ENCODE assay signal across 36 cellular contexts in genomic region chr10:32146166-32146565, GRCh38.
"Had no signal": no experiment of that assay in that cellular context is flagged by ENCODE, and none has a peak within 500 bp of the region (broad histone marks: within the 10 kb centered on the region; RNA-seq: fewer than 3 reads in every experiment).

No MANE protein-coding gene starts in this region.

- H3K36me3 Mint-ChIP-seq: activated naive CD4-positive, alpha-beta T cell treated with anti-CD3 and anti-CD28 coated beads, Interleukin-2, amount 50 U/mL, for 24 hours; activated naive CD4-positive, alpha-beta T cell treated with anti-CD3 and anti-CD28 coated beads, Interleukin-2, amount 50 U/mL, for 72 hours; activated naive CD8-positive, alpha-beta T cell; activated naive CD8-positive, alpha-beta T cell treated with anti-CD3 and anti-CD28 coated beads for 36 hours; activated naive CD8-positive, alpha-beta T cell treated with anti-CD3 and anti-CD28 coated beads, Interleukin-2, amount 10 ng/mL, durations not matched to agents 7 days and 5 days; brain had no signal

- H3K4me3 ChIP-seq: adrenal gland, ascending aorta, body of pancreas, breast epithelium, cardiac muscle cell had no signal

- H3K27me3 ChIP-seq: adrenal gland, ascending aorta, body of pancreas, brain microvascular endothelial cell, breast epithelium, cardiac muscle cell had no signal

- H3K4me1 ChIP-seq: breast epithelium had no signal

- H3K36me3 ChIP-seq: adrenal gland, ascending aorta, brain microvascular endothelial cell, breast epithelium, cardiac muscle cell had no signal

- ATAC-seq: activated naive CD4-positive, alpha-beta T cell treated with anti-CD3 and anti-CD28 coated beads, Interleukin-2, amount 50 U/mL, for 72 hours; activated naive CD8-positive, alpha-beta T cell treated with anti-CD3 and anti-CD28 coated beads, Interleukin-2, amount 50 U/mL, for 24 hours; activated T-cell treated with anti-CD3 and anti-CD28 coated beads, Interleukin-2, amount 50 U/mL, for 4 hours; activated T-cell treated with anti-CD3 and anti-CD28 coated beads, Interleukin-2, amount 50 U/mL, for 72 hours; body of pancreas had no signal

- H3K27ac ChIP-seq: adrenal gland, body of pancreas, brain microvascular endothelial cell, breast epithelium, cardiac muscle cell had no signal

- DNase-seq: activated effector memory CD4-positive, alpha-beta T cell treated with anti-CD3 and anti-CD28 coated beads, Interleukin-2, amount 50 U/mL, for 16 hours; activated effector memory CD4-positive, alpha-beta T cell treated with Interleukin-2 at 50 U/mL for 16 hours; activated gamma-delta T cell; activated gamma-delta T cell treated with Interleukin-2 at 50 U/mL for 16 hours; activated naive CD4-positive, alpha-beta T cell; activated naive CD4-positive, alpha-beta T cell treated with anti-CD3 and anti-CD28 coated beads for 36 hours; activated naive CD4-positive, alpha-beta T cell treated with anti-CD3 and anti-CD28 coated beads, Interleukin-2, amount 10 ng/mL, durations not matched to agents 7 days and 5 days; activated naive CD4-positive, alpha-beta T cell treated with anti-CD3 and anti-CD28 coated beads, Interleukin-2, amount 50 U/mL, for 16 hours; activated naive CD4-positive, alpha-beta T cell treated with Interleukin-2 at 50 U/mL for 16 hours; activated naive CD8-positive, alpha-beta T cell treated with anti-CD3 and anti-CD28 coated beads for 36 hours; activated naive CD8-positive, alpha-beta T cell treated with anti-CD3 and anti-CD28 coated beads, Interleukin-2, amount 10 ng/mL, durations not matched to agents 7 days and 5 days; activated naive CD8-positive, alpha-beta T cell treated with anti-CD3 and anti-CD28 coated beads, Interleukin-2, amount 50 U/mL, for 24 hours; activated T-cell treated with anti-CD3 and anti-CD28 coated beads, Interleukin-2, amount 50 U/mL, for 1 hour; activated T-cell treated with anti-CD3 and anti-CD28 coated beads, Interleukin-2, amount 50 U/mL, for 24 hours; activated T-cell treated with anti-CD3 and anti-CD28 coated beads, Interleukin-2, amount 50 U/mL, for 4 hours; activated T-cell treated with anti-CD3 and anti-CD28 coated beads, Interleukin-2, amount 50 U/mL, for 48 hours; activated T-cell treated with anti-CD3 and anti-CD28 coated beads, Interleukin-2, amount 50 U/mL, for 72 hours; adrenal gland; amniotic stem cell; amygdala; anterior cingulate cortex; aorta; body of pancreas; brain microvascular endothelial cell; caudate nucleus; central memory CD4-positive, alpha-beta T cell; cerebellar nuclear complex had no signal

- H3K27me3 Mint-ChIP-seq: activated naive CD4-positive, alpha-beta T cell treated with anti-CD3 and anti-CD28 coated beads, Interleukin-2, amount 50 U/mL, for 24 hours; activated naive CD8-positive, alpha-beta T cell; activated naive CD8-positive, alpha-beta T cell treated with anti-CD3 and anti-CD28 coated beads for 36 hours; activated naive CD8-positive, alpha-beta T cell treated with anti-CD3 and anti-CD28 coated beads, Interleukin-2, amount 10 ng/mL, durations not matched to agents 7 days and 5 days; activated naive CD8-positive, alpha-beta T cell treated with anti-CD3 and anti-CD28 coated beads, Interleukin-2, amount 50 U/mL, for 24 hours; activated T-cell treated with anti-CD3 and anti-CD28 coated beads, Interleukin-2, amount 50 U/mL, for 24 hours; central memory CD8-positive, alpha-beta T cell had no signal

- H3K27ac Mint-ChIP-seq: activated naive CD4-positive, alpha-beta T cell treated with anti-CD3 and anti-CD28 coated beads for 36 hours; activated naive CD4-positive, alpha-beta T cell treated with anti-CD3 and anti-CD28 coated beads, Interleukin-2, amount 50 U/mL, for 24 hours; activated naive CD4-positive, alpha-beta T cell treated with anti-CD3 and anti-CD28 coated beads, Interleukin-2, amount 50 U/mL, for 72 hours; activated naive CD8-positive, alpha-beta T cell; activated naive CD8-positive, alpha-beta T cell treated with anti-CD3 and anti-CD28 coated beads for 36 hours; activated naive CD8-positive, alpha-beta T cell treated with anti-CD3 and anti-CD28 coated beads, Interleukin-2, amount 10 ng/mL, durations not matched to agents 7 days and 5 days; activated naive CD8-positive, alpha-beta T cell treated with anti-CD3 and anti-CD28 coated beads, Interleukin-2, amount 50 U/mL, for 24 hours; activated T-cell treated with anti-CD3 and anti-CD28 coated beads, Interleukin-2, amount 50 U/mL, for 24 hours; activated T-cell treated with anti-CD3 and anti-CD28 coated beads, Interleukin-2, amount 50 U/mL, for 72 hours; activated T-helper 1 cell treated with anti-CD3 and anti-CD28 coated beads, Interleukin-12 subunit alpha, Interleukin-12 subunit beta, Interleukin-2, Interleukin-4 antibody, amounts not matched to agents 30 ng/mL and 10 ng/mL and 1 ng/mL, durations not matched to agents 14 hours and 24 hours and 36 hours; brain had no signal

- H3K4me3 Mint-ChIP-seq: activated naive CD4-positive, alpha-beta T cell treated with anti-CD3 and anti-CD28 coated beads for 36 hours; activated naive CD4-positive, alpha-beta T cell treated with anti-CD3 and anti-CD28 coated beads, Interleukin-2, amount 10 ng/mL, durations not matched to agents 7 days and 5 days; activated naive CD4-positive, alpha-beta T cell treated with anti-CD3 and anti-CD28 coated beads, Interleukin-2, amount 50 U/mL, for 24 hours; activated naive CD8-positive, alpha-beta T cell; activated naive CD8-positive, alpha-beta T cell treated with anti-CD3 and anti-CD28 coated beads for 36 hours; activated naive CD8-positive, alpha-beta T cell treated with anti-CD3 and anti-CD28 coated beads, Interleukin-2, amount 10 ng/mL, durations not matched to agents 7 days and 5 days; activated naive CD8-positive, alpha-beta T cell treated with anti-CD3 and anti-CD28 coated beads, Interleukin-2, amount 50 U/mL, for 24 hours; activated T-cell treated with anti-CD3 and anti-CD28 coated beads, Interleukin-2, amount 50 U/mL, for 24 hours; activated T-cell treated with anti-CD3 and anti-CD28 coated beads, Interleukin-2, amount 50 U/mL, for 4 hours; activated T-cell treated with anti-CD3 and anti-CD28 coated beads, Interleukin-2, amount 50 U/mL, for 72 hours; activated T-helper 1 cell treated with anti-CD3 and anti-CD28 coated beads, Interleukin-12 subunit alpha, Interleukin-12 subunit beta, Interleukin-2, Interleukin-4 antibody, amounts not matched to agents 30 ng/mL and 10 ng/mL and 1 ng/mL, durations not matched to agents 14 hours and 24 hours and 36 hours; brain; central memory CD8-positive, alpha-beta T cell had no signal

- H3K4me1 Mint-ChIP-seq: brain had no signal

- H3K9me3 Mint-ChIP-seq: activated naive CD4-positive, alpha-beta T cell treated with anti-CD3 and anti-CD28 coated beads for 36 hours; activated naive CD4-positive, alpha-beta T cell treated with anti-CD3 and anti-CD28 coated beads, Interleukin-2, amount 10 ng/mL, durations not matched to agents 7 days and 5 days; activated naive CD4-positive, alpha-beta T cell treated with anti-CD3 and anti-CD28 coated beads, Interleukin-2, amount 50 U/mL, for 24 hours; activated naive CD8-positive, alpha-beta T cell treated with anti-CD3 and anti-CD28 coated beads, Interleukin-2, amount 10 ng/mL, durations not matched to agents 7 days and 5 days; activated naive CD8-positive, alpha-beta T cell treated with anti-CD3 and anti-CD28 coated beads, Interleukin-2, amount 50 U/mL, for 24 hours; activated T-cell treated with anti-CD3 and anti-CD28 coated beads, Interleukin-2, amount 50 U/mL, for 24 hours; activated T-cell treated with anti-CD3 and anti-CD28 coated beads, Interleukin-2, amount 50 U/mL, for 4 hours; activated T-cell treated with anti-CD3 and anti-CD28 coated beads, Interleukin-2, amount 50 U/mL, for 72 hours; brain; central memory CD8-positive, alpha-beta T cell had no signal

- H3K9me3 ChIP-seq: adrenal gland, ascending aorta, body of pancreas, breast epithelium had no signal
